In genomic region chr14:96208739-96209138, GRCh38 we compare ENCODE assay signal across 22 cellular contexts. TPM values are rescaled to one million over a fixed set of nuclear protein-coding genes. Genes with fewer than 3 reads are reported as not detected.
DNase-seq lines count a peak whose midpoint lies in the region; ATAC-seq, FAIRE-seq and TF ChIP-seq lines count a peak whose summit lies in the region.
"Had no signal": no experiment of that assay in that cellular context is flagged by ENCODE, and none has a peak within 500 bp of the region (broad histone marks: within the 10 kb centered on the region; RNA-seq: fewer than 3 reads in every experiment).

No MANE protein-coding gene starts in this region.

- no peak overlapping the region for H3K4me3 Mint-ChIP-seq in stimulated activated memory B cell treated with anti-CD40 and anti-IgM and Interleukin-4, amounts not matched to agents 10 μg/mL and 1 μg/mL and 100 μg/mL, for 72 hours
- H3K4me3 Mint-ChIP-seq: CD8-positive, alpha-beta T cell; HFFc6 had no signal

- peaks cover 43% of the 10 kb centered on the region for H3K27me3 Mint-ChIP-seq in stimulated activated memory B cell treated with anti-CD40 and anti-IgM and Interleukin-4, amounts not matched to agents 10 μg/mL and 1 μg/mL and 100 μg/mL, for 72 hours

- H3K9ac ChIP-seq in kidney (ENCODE audit: low read length in 2 of 2): no peak overlapping the region

- H3K4me1 Mint-ChIP-seq in stimulated activated memory B cell treated with anti-CD40 and anti-IgM and Interleukin-4, amounts not matched to agents 10 μg/mL and 1 μg/mL and 100 μg/mL, for 72 hours: no peaks in the 10 kb centered on the region

- peak; percentile 18 for ATAC-seq in stimulated activated memory B cell treated with anti-CD40 and anti-IgM and Interleukin-4, amounts not matched to agents 10 μg/mL and 1 μg/mL and 100 μg/mL, for 72 hours
- ATAC-seq in GM21529 (IDR thresholded peaks at IDR 0.05; ENCODE audit: unreplicated experiment) (no peak), GM18511 (IDR thresholded peaks at IDR 0.05; ENCODE audit: unreplicated experiment) (no peak)
- ATAC-seq: A549; CD8-positive, alpha-beta T cell; GM12878 had no signal

- H3K4me1 ChIP-seq in kidney (ENCODE audit: control insufficient read depth in 1 of 2, insufficient read depth in 1 of 2, low read depth in 1 of 2, low read length in 2 of 2): peaks cover 0 to 5% of the 10 kb centered on the region in 2 donors
- no peaks in the 10 kb centered on the region for H3K4me1 ChIP-seq in prostate gland (replicated peaks)
- H3K4me1 ChIP-seq: HAP-1 had no signal

- FAIRE-seq in kidney (lab: Jason Lieb, UNC): no peak
- FAIRE-seq: A549, GM12878, H54 had no signal

- peaks cover 6% of the 10 kb centered on the region for H3K9me3 Mint-ChIP-seq in stimulated activated memory B cell treated with anti-CD40 and anti-IgM and Interleukin-4, amounts not matched to agents 10 μg/mL and 1 μg/mL and 100 μg/mL, for 72 hours

- CTCF ChIA-PET in AG04450 (lab: Charles Lee) (interaction anchor here (6.1 kb wide), 1 partner anchor 108 kb away, joined by 42 read pairs; no protein-coding TSS in a partner anchor), RWPE1 (lab: Yijun Ruan, JAX) (interaction anchor here (0.7 kb wide), 1 partner anchor 79 kb away, joined by 3 read pairs; no protein-coding TSS in a partner anchor)

- TF ChIP-seq CTCF in AG04450 (IDR thresholded peaks at IDR 0.05; ENCODE audit: low read depth, low read length) (no peak), RWPE1 (conservative IDR thresholded peaks at IDR 0.05; ENCODE audit: low read depth) (no peak), kidney (IDR thresholded peaks at IDR 0.05; ENCODE audit: borderline replicate concordance, extremely low read depth, insufficient read depth) (no peak), prostate gland (IDR thresholded peaks at IDR 0.05) (no peak)

- intact Hi-C loops in kidney (cut with DNase I) (no loop called here), prostate gland (cut with DNase I) (no loop called here)

- DNase-seq in AG04450 (ENCODE audit: low read depth, low spot score) (no peak), RWPE1 (ENCODE audit: low spot score) (no peak), kidney (peak; percentile 58), DMS114 treated with DMSO at 0.1 percent for 48 hours (lab: John Stamatoyannopoulos, UW; ENCODE audit: unreplicated experiment) (no peak), prostate gland (ENCODE audit: low spot score) (no peak)
- DNase-seq: 8988T; ACHN; C1 segment of cervical spinal cord; Caco-2; CD8-positive, alpha-beta T cell; DMS79; EL; GDM1; GOT3; HFFc6 had no signal

- WGBS in prostate gland: 92% methylated on average over 12 of the region's 12 CpGs

- H3K9me3 ChIP-seq in AG04450 (ENCODE audit: control insufficient read depth, insufficient read depth, low read length) (peaks cover 24% of the 10 kb centered on the region), kidney (ENCODE audit: control insufficient read depth in 1 of 2, low read length in 2 of 2) (no peaks in the 10 kb centered on the region), prostate gland (no peaks in the 10 kb centered on the region)
- H3K9me3 ChIP-seq: Caco-2, HAP-1 had no signal

- H3K27me3 ChIP-seq in AG04450 (ENCODE audit: control insufficient read depth, insufficient read depth, low read length) (no peaks in the 10 kb centered on the region), prostate gland (replicated peaks; ENCODE audit: insufficient read depth) (no peaks in the 10 kb centered on the region)

- POLR2A ChIA-PET in AG04450 (lab: Yijun Ruan, JAX): interaction anchor here (0.8 to 1.4 kb wide), 2 partner anchors 63 to 103 kb away, joined by 3 read pairs; no protein-coding TSS in a partner anchor
- POLR2A ChIA-PET in RWPE1 (lab: Yijun Ruan, JAX; ENCODE audit: low non-redundant PET): no interaction called here

- H3K27ac ChIP-seq in AG04450 (ENCODE audit: low read depth, low read length): peak overlapping the region; percentile 31
- H3K27ac ChIP-seq in RWPE1: peak overlapping the region; percentile 23
- no peak overlapping the region for H3K27ac ChIP-seq in kidney (ENCODE audit: low read depth in 2 of 2, low read length in 2 of 2)
- H3K27ac ChIP-seq in prostate gland: no peak overlapping the region
- H3K27ac ChIP-seq: A549 had no signal

- H3K4me3 ChIP-seq in AG04450 (ENCODE audit: low read depth, low read length) (peak overlapping the region; percentile 76), kidney (ENCODE audit: low read length in 2 of 2) (peak overlapping the region in 1 of 2 donors; percentile 2), prostate gland (no peak overlapping the region)
- H3K4me3 ChIP-seq: A549, GM12878, HAP-1 had no signal

- no peaks in the 10 kb centered on the region for H3K36me3 Mint-ChIP-seq in stimulated activated memory B cell treated with anti-CD40 and anti-IgM and Interleukin-4, amounts not matched to agents 10 μg/mL and 1 μg/mL and 100 μg/mL, for 72 hours
- H3K36me3 Mint-ChIP-seq: CD8-positive, alpha-beta T cell had no signal

- no peak for TF ChIP-seq POLR2A in prostate gland (IDR thresholded peaks at IDR 0.05)

- no peaks in the 10 kb centered on the region for H3K36me3 ChIP-seq in kidney (ENCODE audit: control insufficient read depth in 1 of 2, insufficient read depth in 2 of 2, low read length in 2 of 2)
- no peaks in the 10 kb centered on the region for H3K36me3 ChIP-seq in prostate gland
- H3K36me3 ChIP-seq: HAP-1 had no signal

- no peak overlapping the region for H3K27ac Mint-ChIP-seq in stimulated activated memory B cell treated with anti-CD40 and anti-IgM and Interleukin-4, amounts not matched to agents 10 μg/mL and 1 μg/mL and 100 μg/mL, for 72 hours
- H3K27ac Mint-ChIP-seq: CD8-positive, alpha-beta T cell; HFFc6 had no signal

RNA-seq across cellular contexts. Expression of gene BDKRB2, which starts 4.1 kb away (rescaled TPM):
- polyA plus RNA-seq in AG04450 (2011; rRNA removed) (182 and 212 TPM in 2 replicates), kidney (ENCODE audit: insufficient read depth, low read depth, low replicate concordance) (7.4 TPM)
- 383 and 523 TPM in 2 replicates for polyA minus RNA-seq in AG04450 (2011; rRNA and poly(A)+ RNA removed)
- total RNA-seq in kidney (16.1 TPM), prostate gland (1 to 10 TPM in 1 of 2 donors, under 1 TPM in 1; 0.97 to 1.2 TPM)
- total RNA-seq: CD8-positive, alpha-beta T cell; GM12878 had no signal

RNA-seq across cellular contexts. Expression of gene BDKRB1, which starts 47.3 kb away (rescaled TPM):
- polyA plus RNA-seq in AG04450 (2011; rRNA removed) (160 and 215 TPM in 2 replicates), kidney (ENCODE audit: insufficient read depth, low read depth, low replicate concordance) (1.5 TPM)
- polyA minus RNA-seq in AG04450 (2011; rRNA and poly(A)+ RNA removed): 155 and 203 TPM in 2 replicates
- total RNA-seq in kidney (1.2 TPM), prostate gland (1 to 10 TPM in 1 of 2 donors, not detected in 1; 2.3 TPM)
- total RNA-seq: CD8-positive, alpha-beta T cell had no signal
- polyA plus RNA-seq: GM12878 had no signal

Comparison
In these comparisons a context has a peak if more than half of its experiments do, and no peak if none do; other contexts are left out.
1. H3K27ac ChIP-seq: peak in AG04450 (single experiment) and RWPE1 (single experiment); none in kidney (0 of 2) and prostate gland (0 of 2).